Comparison of ENCODE assay signal across 16 cellular contexts in the genomic region with DNA sequence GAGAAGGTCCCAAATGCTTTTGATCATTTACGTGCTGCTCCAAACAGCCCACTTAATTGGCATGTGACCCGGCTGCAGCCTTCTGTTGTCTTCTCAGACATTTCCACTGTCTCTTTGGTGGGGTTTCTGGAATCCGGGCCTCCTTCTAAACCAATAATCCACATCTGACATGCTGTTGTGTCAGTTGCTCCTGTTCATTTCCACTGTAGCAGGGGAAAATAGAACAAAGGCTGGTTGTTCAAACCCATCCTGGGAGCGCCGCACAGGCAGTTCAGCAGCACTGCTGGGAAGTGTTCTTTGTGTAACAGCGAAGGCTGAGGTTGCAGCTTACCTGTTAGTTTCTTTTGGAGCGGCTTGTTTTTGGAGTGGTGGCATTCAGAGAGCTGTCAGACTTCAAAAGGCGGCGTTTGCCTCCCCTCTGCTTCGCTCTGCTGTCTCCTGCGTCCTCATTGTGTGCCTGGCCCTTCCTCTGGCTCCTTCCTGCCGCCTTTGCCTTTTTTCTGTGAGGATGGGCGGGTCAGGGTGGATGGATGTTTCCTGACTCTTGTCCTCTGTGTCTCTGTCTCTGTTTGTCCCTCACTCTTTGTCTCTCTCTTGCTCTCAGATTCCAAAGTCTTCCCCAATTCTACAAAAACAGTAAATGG.
DNase-seq lines count a peak whose midpoint lies in the region; TF ChIP-seq lines count a peak whose summit lies in the region.
"Had no signal": no experiment of that assay in that cellular context is flagged by ENCODE, and none has a peak within 500 bp of the region (broad histone marks: within the 10 kb centered on the region; RNA-seq: fewer than 3 reads in every experiment).

No MANE protein-coding gene starts in this region.

- no peak overlapping the region for H2BK5ac ChIP-seq in mesenchymal stem cell (ENCODE audit: low read depth, low read length, poor library complexity, severe bottlenecking)

- no peak overlapping the region for H3K23ac ChIP-seq in mesenchymal stem cell (ENCODE audit: low read length in 2 of 2)

- H2BK120ac ChIP-seq in mesenchymal stem cell (ENCODE audit: low read depth, low read length) = no peak overlapping the region

- H3K27ac ChIP-seq in SJCRH30 = 0 out of 2 replicates have a peak overlapping the region, but pooled peaks have one; percentile 12
- H3K27ac ChIP-seq in mesenchymal stem cell (ENCODE audit: low read length, poor library complexity, severe bottlenecking) = no peak overlapping the region
- H3K27ac ChIP-seq: KMS-11, thoracic aorta had no signal

- H3K9ac ChIP-seq in mesenchymal stem cell (ENCODE audit: low read length) = no peak overlapping the region
- H3K9ac ChIP-seq: KMS-11 had no signal

- H2AK5ac ChIP-seq in mesenchymal stem cell (ENCODE audit: low read length, severe bottlenecking) = no peak overlapping the region

- H3K9me3 Mint-ChIP-seq in progenitor cell of endocrine pancreas (ENCODE audit: low read depth) = no peaks in the 10 kb centered on the region
- peaks cover 24% of the 10 kb centered on the region for H3K9me3 Mint-ChIP-seq in HFFc6
- H3K9me3 Mint-ChIP-seq: activated CD4-positive, alpha-beta T cell treated with anti-CD3 and anti-CD28 coated beads, Interleukin-2, amount 10 ng/mL, durations not matched to agents 7 days and 5 days; activated T-cell treated with anti-CD3 and anti-CD28 coated beads, Interleukin-2, amount 50 U/mL, for 4 hours; T-helper 2 cell treated with Interferon-gamma antibody and Interleukin-4, amounts not matched to agents 5 μg/mL and 100 μg/mL, for 36 hours had no signal

- no peaks in the 10 kb centered on the region for H3K9me3 ChIP-seq in SJCRH30 (replicated peaks)
- H3K9me3 ChIP-seq in mesenchymal stem cell (ENCODE audit: control insufficient read depth, low read length) = no peaks in the 10 kb centered on the region
- H3K9me3 ChIP-seq: thoracic aorta had no signal

- TF ChIP-seq CTCF in progenitor cell of endocrine pancreas (IDR thresholded peaks at IDR 0.05; ENCODE audit: unreplicated experiment) (no peak), HFFc6 (IDR thresholded peaks at IDR 0.05) (no peak)

- H2BK15ac ChIP-seq in mesenchymal stem cell (ENCODE audit: low read depth, poor library complexity, severe bottlenecking) = no peak overlapping the region

- H3K4me3 Mint-ChIP-seq in progenitor cell of endocrine pancreas (ENCODE audit: low read depth) (no peak overlapping the region), HFFc6 (no peak overlapping the region)
- H3K4me3 Mint-ChIP-seq: activated CD4-positive, alpha-beta T cell treated with anti-CD3 and anti-CD28 coated beads, Interleukin-2, amount 10 ng/mL, durations not matched to agents 7 days and 5 days; activated T-cell treated with anti-CD3 and anti-CD28 coated beads, Interleukin-2, amount 50 U/mL, for 4 hours; T-helper 2 cell treated with Interferon-gamma antibody and Interleukin-4, amounts not matched to agents 5 μg/mL and 100 μg/mL, for 36 hours had no signal

- H3K4ac ChIP-seq in mesenchymal stem cell (ENCODE audit: low read depth in 1 of 2, low read length in 2 of 2) = no peak overlapping the region

- no peak overlapping the region for H3K14ac ChIP-seq in mesenchymal stem cell (ENCODE audit: low read length in 2 of 2)

- H3K18ac ChIP-seq in mesenchymal stem cell (ENCODE audit: low read depth in 1 of 2, low read length in 2 of 2) = no peak overlapping the region

- H3K36me3 Mint-ChIP-seq in progenitor cell of endocrine pancreas (ENCODE audit: insufficient read depth) (no peaks in the 10 kb centered on the region), HFFc6 (ENCODE audit: low read depth) (no peaks in the 10 kb centered on the region; the same call in 1 of the 2 replicates)

- H3K4me2 ChIP-seq in mesenchymal stem cell (ENCODE audit: low read length, poor library complexity, severe bottlenecking) = no peak overlapping the region
- H3K4me2 ChIP-seq: KMS-11 had no signal

- H4K91ac ChIP-seq in mesenchymal stem cell (ENCODE audit: low read length) = no peak overlapping the region

- no peak overlapping the region for H3K4me3 ChIP-seq in SJCRH30
- no peak overlapping the region for H3K4me3 ChIP-seq in mesenchymal stem cell (ENCODE audit: insufficient read depth in 1 of 2, low read depth in 1 of 2, low read length in 2 of 2)
- H3K4me3 ChIP-seq: thoracic aorta had no signal

- 54% methylated on average over 9 of the region's 13 CpGs for WGBS in mesenchymal stem cell

- DNase-seq in NCI-H2171 treated with DMSO at 0.1 percent for 48 hours (lab: John Stamatoyannopoulos, UW) = peak; percentile 9
- no peak for DNase-seq in NCI-H2171 (lab: John Stamatoyannopoulos, UW)
- DNase-seq in SJCRH30 = peak; percentile 50 to 69
- peak; percentile 31 for DNase-seq in iPS-NIHi11 (ENCODE audit: low spot score)
- no peak for DNase-seq in progenitor cell of endocrine pancreas (ENCODE audit: low spot score, unreplicated experiment)
- no peak for DNase-seq in HFFc6
- no peak for DNase-seq in activated effector memory CD4-positive, alpha-beta T cell treated with anti-CD3 and anti-CD28 coated beads, Interleukin-2, amount 50 U/mL, for 16 hours
- no peak for DNase-seq in mesenchymal stem cell
- DNase-seq: ACHN; activated CD4-positive, alpha-beta T cell treated with anti-CD3 and anti-CD28 coated beads, Interleukin-2, amount 10 ng/mL, durations not matched to agents 7 days and 5 days; activated T-cell treated with anti-CD3 and anti-CD28 coated beads, Interleukin-2, amount 50 U/mL, for 4 hours; right cardiac atrium; stimulated activated CD4-positive, alpha-beta T cell treated with anti-CD3 and anti-CD28 coated beads, Interleukin-2, amount 100 ng/mL, for 24 hours had no signal

- no peaks in the 10 kb centered on the region for H3K79me1 ChIP-seq in mesenchymal stem cell (replicated peaks; ENCODE audit: low read length, poor library complexity, severe bottlenecking)

- H4K8ac ChIP-seq in mesenchymal stem cell (ENCODE audit: low read length) = no peak overlapping the region

- H3K4me1 ChIP-seq in SJCRH30 = no peaks in the 10 kb centered on the region
- no peaks in the 10 kb centered on the region for H3K4me1 ChIP-seq in mesenchymal stem cell (ENCODE audit: control insufficient read depth, insufficient read depth, low read depth, low read length)

- H3K27ac Mint-ChIP-seq in progenitor cell of endocrine pancreas = peak overlapping the region; percentile 70
- no peak overlapping the region for H3K27ac Mint-ChIP-seq in HFFc6
- H3K27ac Mint-ChIP-seq: activated CD4-positive, alpha-beta T cell treated with anti-CD3 and anti-CD28 coated beads, Interleukin-2, amount 10 ng/mL, durations not matched to agents 7 days and 5 days; T-helper 2 cell treated with Interferon-gamma antibody and Interleukin-4, amounts not matched to agents 5 μg/mL and 100 μg/mL, for 36 hours had no signal

- no peak overlapping the region for H2AFZ ChIP-seq in mesenchymal stem cell (ENCODE audit: low read depth, low read length)

- H3K27me3 Mint-ChIP-seq in progenitor cell of endocrine pancreas (no peaks in the 10 kb centered on the region), HFFc6 (ENCODE audit: insufficient read depth) (no peaks in the 10 kb centered on the region)

- no peak overlapping the region for H2BK12ac ChIP-seq in mesenchymal stem cell (ENCODE audit: low read length in 2 of 2)

- no peaks in the 10 kb centered on the region for H3K36me3 ChIP-seq in SJCRH30
- H3K36me3 ChIP-seq in mesenchymal stem cell (ENCODE audit: control insufficient read depth in 1 of 2, insufficient read depth in 2 of 2, low read depth in 1 of 2, low read length in 2 of 2) = no peaks in the 10 kb centered on the region
- H3K36me3 ChIP-seq: thoracic aorta had no signal

- peaks cover 43% of the 10 kb centered on the region for H3K4me1 Mint-ChIP-seq in progenitor cell of endocrine pancreas (ENCODE audit: low read depth)
- no peaks in the 10 kb centered on the region for H3K4me1 Mint-ChIP-seq in HFFc6 (ENCODE audit: low read depth)
- H3K4me1 Mint-ChIP-seq: activated CD4-positive, alpha-beta T cell treated with anti-CD3 and anti-CD28 coated beads, Interleukin-2, amount 10 ng/mL, durations not matched to agents 7 days and 5 days had no signal

- peaks cover 17% of the 10 kb centered on the region; the same call in 1 of the 2 replicates for H3K27me3 ChIP-seq in SJCRH30
- H3K27me3 ChIP-seq in mesenchymal stem cell (ENCODE audit: control insufficient read depth in 1 of 2, insufficient read depth in 1 of 2, low read length in 2 of 2) = no peaks in the 10 kb centered on the region

Comparison
In these comparisons a context has a peak if more than half of its experiments do, and no peak if none do; other contexts are left out.
1. DNase-seq: peak in NCI-H2171 treated with DMSO at 0.1 percent for 48 hours (single experiment), SJCRH30 (2 of 2) and iPS-NIHi11 (single experiment); none in NCI-H2171 (single experiment), progenitor cell of endocrine pancreas (single experiment), HFFc6 (single experiment), activated effector memory CD4-positive, alpha-beta T cell treated with anti-CD3 and anti-CD28 coated beads, Interleukin-2, amount 50 U/mL, for 16 hours (single experiment) and mesenchymal stem cell (single experiment).